Comparison of ENCODE assay signal across 8 cellular contexts in genomic region chr5:31664566-31664965, GRCh38. TPM values are rescaled to one million over a fixed set of nuclear protein-coding genes. Genes with fewer than 3 reads are reported as not detected.
DNase-seq lines count a peak whose midpoint lies in the region; ATAC-seq, FAIRE-seq and TF ChIP-seq lines count a peak whose summit lies in the region.
"Had no signal": no experiment of that assay in that cellular context is flagged by ENCODE, and none has a peak within 500 bp of the region (broad histone marks: within the 10 kb centered on the region; RNA-seq: fewer than 3 reads in every experiment).

No MANE protein-coding gene starts in this region.

- H3K79me2 ChIP-seq in HCT116 (ENCODE audit: insufficient read depth, low read length) (no peaks in the 10 kb centered on the region), SK-N-SH (ENCODE audit: insufficient read depth) (no peaks in the 10 kb centered on the region)

- TF ChIP-seq POLR2A in HCT116 (IDR thresholded peaks at IDR 0.05; ENCODE audit: borderline replicate concordance, extremely low read depth, insufficient read depth, insufficient read length): no peak

- H3K9ac ChIP-seq in HCT116 (ENCODE audit: low read length): no peak overlapping the region
- H3K9ac ChIP-seq in SK-N-SH: no peak overlapping the region
- no peak overlapping the region for H3K9ac ChIP-seq in kidney (ENCODE audit: low read length in 2 of 2)

- intact Hi-C loops in HCT116 (cut with micrococcal nuclease): no loop called here
- intact Hi-C loops in kidney (cut with DNase I): no loop called here

- in situ Hi-C loops in G401 (cut with HindIII; ENCODE audit: low sequenced_read_pairs): no loop called here

- H3K27ac ChIP-seq in HCT116 (ENCODE audit: low read depth, low read length) (no peak overlapping the region), SK-N-SH (ENCODE audit: low read depth in 2 of 2, low read length in 1 of 2) (no peak overlapping the region), kidney (ENCODE audit: low read depth in 2 of 2, low read length in 2 of 2) (no peak overlapping the region)

- no peaks in the 10 kb centered on the region for H3F3A ChIP-seq in SK-N-SH (replicated peaks; ENCODE audit: insufficient read depth)

- no peak for FAIRE-seq in kidney (lab: Jason Lieb, UNC)

- POLR2A ChIA-PET in HCT116 (lab: Charles Lee) (no interaction called here), SK-N-SH (lab: Yijun Ruan, JAX) (no interaction called here)

- BruUV-seq in HCT116 (replicated peaks; lab: Mats Ljungman, UMichigan): no TSS peak

- TF ChIP-seq EP300 in SK-N-SH (IDR thresholded peaks at IDR 0.05; ENCODE audit: borderline replicate concordance in 1 of 2, low read depth in 1 of 2, low read length in 1 of 2): no peak

- H3K9me2 ChIP-seq in HCT116 (ENCODE audit: insufficient read depth) (no peaks in the 10 kb centered on the region), SK-N-SH (no peaks in the 10 kb centered on the region)

- H3K4me1 ChIP-seq in HCT116 (ENCODE audit: control insufficient read depth in 1 of 2, insufficient read depth in 2 of 2, low read length in 2 of 2) (no peaks in the 10 kb centered on the region), SK-N-SH (ENCODE audit: control insufficient read depth in 1 of 2, insufficient read depth in 2 of 2, low read depth in 1 of 2, low read length in 1 of 2) (no peaks in the 10 kb centered on the region), kidney (ENCODE audit: control insufficient read depth in 1 of 2, insufficient read depth in 1 of 2, low read depth in 1 of 2, low read length in 2 of 2) (no peaks in the 10 kb centered on the region)

- H4K20me1 ChIP-seq in HCT116 (ENCODE audit: insufficient read depth) (no peaks in the 10 kb centered on the region), SK-N-SH (ENCODE audit: insufficient read depth) (no peaks in the 10 kb centered on the region)

- H3K4me3 ChIP-seq in HCT116 (replicated peaks in 1 of 2; ENCODE audit: low read depth in 1 of 2, low read length in 2 of 2) (no peak overlapping the region), SK-N-SH (ENCODE audit: low read depth in 2 of 2, low read length in 1 of 2) (no peak overlapping the region), kidney (ENCODE audit: low read length in 2 of 2) (no peak overlapping the region)

- TF ChIP-seq CTCF in HCT116 (IDR thresholded peaks at IDR 0.05 in 2 of 3, conservative IDR thresholded peaks at IDR 0.05 in 1 of 3; ENCODE audit: borderline replicate concordance in 1 of 3, insufficient read depth in 1 of 3, low read depth in 2 of 3, low read length in 2 of 3) (peak; percentile 54 to 83 (median 57)), SK-N-SH (IDR thresholded peaks at IDR 0.05) (no peak), kidney (IDR thresholded peaks at IDR 0.05; ENCODE audit: borderline replicate concordance, extremely low read depth, insufficient read depth) (peak; percentile 29)

- no peaks in the 10 kb centered on the region for H3K9me3 ChIP-seq in HCT116 (ENCODE audit: control insufficient read depth in 1 of 2, insufficient read depth in 1 of 2, low read depth in 1 of 2, low read length in 2 of 2)
- H3K9me3 ChIP-seq in SK-N-SH: no peaks in the 10 kb centered on the region
- no peaks in the 10 kb centered on the region for H3K9me3 ChIP-seq in kidney (ENCODE audit: control insufficient read depth in 1 of 2, low read length in 2 of 2)

- TF ChIP-seq RAD21 in HCT116 (IDR thresholded peaks at IDR 0.05; ENCODE audit: low read depth) (peak; percentile 42; the same call in 1 of the 2 replicates), SK-N-SH (IDR thresholded peaks at IDR 0.05; ENCODE audit: low read length) (peak; percentile 51)

- no peak overlapping the region for H3K4me2 ChIP-seq in HCT116 (ENCODE audit: low read length)
- H3K4me2 ChIP-seq in SK-N-SH: no peak overlapping the region

- DNase-seq in G401 (ENCODE audit: low spot score) (peak; percentile 27), HCT116 (ENCODE audit: low read depth, low spot score) (peak; percentile 56), SK-N-SH (peak; percentile 27), kidney (no peak), OCI-M2 (lab: John Stamatoyannopoulos, UW; ENCODE audit: unreplicated experiment) (no peak)
- DNase-seq: activated B cell treated with CpG ODN at 0.5 μM for 24 hours had no signal

- ATAC-seq in HCT116: peak; percentile 95
- ATAC-seq in GM21447 (IDR thresholded peaks at IDR 0.05; ENCODE audit: unreplicated experiment): no peak
- no peak for ATAC-seq in GM21786 (IDR thresholded peaks at IDR 0.05; ENCODE audit: unreplicated experiment)

- H3K27me3 ChIP-seq in HCT116 (ENCODE audit: insufficient read depth, low read length): no peaks in the 10 kb centered on the region
- H3K27me3 ChIP-seq in SK-N-SH (ENCODE audit: insufficient read depth): no peaks in the 10 kb centered on the region

- CTCF ChIA-PET in HCT116 (lab: Charles Lee): interaction anchor here (1.6 to 2.1 kb wide), 2 partner anchors 144 to 412 kb away, joined by 4 to 6 read pairs; no protein-coding TSS in a partner anchor
- CTCF ChIA-PET in SK-N-SH (lab: Yijun Ruan, JAX): interaction anchor here (0.8 to 1.5 kb wide), 2 partner anchors 55 to 144 kb away, joined by 3 read pairs; no protein-coding TSS in a partner anchor

- H3K36me3 ChIP-seq in HCT116 (ENCODE audit: control insufficient read depth in 1 of 2, insufficient read depth in 2 of 2, low read length in 2 of 2): no peaks in the 10 kb centered on the region
- no peaks in the 10 kb centered on the region for H3K36me3 ChIP-seq in SK-N-SH (replicated peaks in 1 of 2; ENCODE audit: control insufficient read depth in 1 of 2, insufficient read depth in 2 of 2, low read length in 1 of 2)
- H3K36me3 ChIP-seq in kidney (ENCODE audit: control insufficient read depth in 1 of 2, insufficient read depth in 2 of 2, low read length in 2 of 2): no peaks in the 10 kb centered on the region

- no peak overlapping the region for H2AFZ ChIP-seq in HCT116 (ENCODE audit: low read depth, low read length, poor library complexity, severe bottlenecking)
- no peak overlapping the region for H2AFZ ChIP-seq in SK-N-SH (ENCODE audit: low read depth)

- RAD21 ChIA-PET in HCT116 (lab: Charles Lee; ENCODE audit: low non-redundant PET in 1 of 2, low total read pairs in 2 of 2, uncharacterized antibody in 2 of 2, unreplicated experiment in 2 of 2): no interaction called here

- 48% methylated on average over 8 of the region's 8 CpGs for WGBS in SK-N-SH (ENCODE audit: low lambda C conversion rate)

TF ChIP-seq in HCT116, 20 proteins besides CTCF, POLR2A, EP300 and RAD21 (continues in another document):
- TF ChIP-seq TCF7L2 (IDR thresholded peaks at IDR 0.05; ENCODE audit: borderline replicate concordance, extremely low read depth, insufficient read depth, insufficient read length) (no peak), ZNF274 (IDR thresholded peaks at IDR 0.05; ENCODE audit: low read depth, low read length) (no peak), EZH2phosphoT487 (IDR thresholded peaks at IDR 0.05; ENCODE audit: borderline replicate concordance) (no peak), SP1 (IDR thresholded peaks at IDR 0.05; ENCODE audit: low read depth) (no peak), JUND (IDR thresholded peaks at IDR 0.05) (no peak), CEBPB (IDR thresholded peaks at IDR 0.05; ENCODE audit: low read depth) (no peak), ZFX (IDR thresholded peaks at IDR 0.05) (no peak), CBX3 (IDR thresholded peaks at IDR 0.05; ENCODE audit: low read depth) (no peak), ELF1 (IDR thresholded peaks at IDR 0.05; ENCODE audit: borderline replicate concordance, low read depth) (no peak), POLR2AphosphoS5 (IDR thresholded peaks at IDR 0.05; ENCODE audit: low read depth, low read length) (no peak), FOSL1 (IDR thresholded peaks at IDR 0.05; ENCODE audit: low read depth) (no peak), SIN3A (IDR thresholded peaks at IDR 0.05; ENCODE audit: low read depth) (no peak)

TF ChIP-seq in SK-N-SH, 30 proteins besides CTCF, POLR2A, EP300 and RAD21:
- no peak for TF ChIP-seq POLR2AphosphoS5 (IDR thresholded peaks at IDR 0.05; ENCODE audit: low read depth, low read length)
- no peak for TF ChIP-seq GABPA (IDR thresholded peaks at IDR 0.05; ENCODE audit: low read depth)
- TF ChIP-seq USF1 (IDR thresholded peaks at IDR 0.05; ENCODE audit: borderline replicate concordance, low read depth): no peak
- peak; percentile 22; the same call in 1 of the 2 replicates for TF ChIP-seq SMC3 (IDR thresholded peaks at IDR 0.05; ENCODE audit: low read depth, low read length)

RNA-seq across cellular contexts. Expression of gene PDZD2, which starts 25.6 kb away (rescaled TPM):
- total RNA-seq in G401 (2014; rRNA removed; shearing (Covaris generic)): 4.6 and 9.3 TPM in 2 replicates
- 0.37 TPM for total RNA-seq in HCT116 (2021; ENCODE audit: unreplicated experiment)
- 0.14 and 0.55 TPM in 2 replicates for polyA plus RNA-seq in HCT116 (2012)
- polyA plus RNA-seq in SK-N-SH (2012; rRNA removed): 0.06 and 0.13 TPM in 2 replicates
- polyA plus RNA-seq in SK-N-SH (2012; cell fraction: cytosol; rRNA removed): 0.04 and 0.13 TPM in 2 replicates
- polyA plus RNA-seq in SK-N-SH (2012; cell fraction: nucleus; rRNA removed): 0.05 and 0.20 TPM in 2 replicates
- total RNA-seq in kidney: 14.8 TPM
- polyA plus RNA-seq in kidney (ENCODE audit: insufficient read depth, low read depth, low replicate concordance): 6.2 TPM

Comparison
In these comparisons a context has a peak if more than half of its experiments do, and no peak if none do; other contexts are left out.
1. DNase-seq: peak in G401 (single experiment), HCT116 (single experiment) and SK-N-SH (single experiment); none in kidney (single experiment) and OCI-M2 (single experiment).